8 cellular contexts compared by ENCODE assay signal in the genomic region with DNA sequence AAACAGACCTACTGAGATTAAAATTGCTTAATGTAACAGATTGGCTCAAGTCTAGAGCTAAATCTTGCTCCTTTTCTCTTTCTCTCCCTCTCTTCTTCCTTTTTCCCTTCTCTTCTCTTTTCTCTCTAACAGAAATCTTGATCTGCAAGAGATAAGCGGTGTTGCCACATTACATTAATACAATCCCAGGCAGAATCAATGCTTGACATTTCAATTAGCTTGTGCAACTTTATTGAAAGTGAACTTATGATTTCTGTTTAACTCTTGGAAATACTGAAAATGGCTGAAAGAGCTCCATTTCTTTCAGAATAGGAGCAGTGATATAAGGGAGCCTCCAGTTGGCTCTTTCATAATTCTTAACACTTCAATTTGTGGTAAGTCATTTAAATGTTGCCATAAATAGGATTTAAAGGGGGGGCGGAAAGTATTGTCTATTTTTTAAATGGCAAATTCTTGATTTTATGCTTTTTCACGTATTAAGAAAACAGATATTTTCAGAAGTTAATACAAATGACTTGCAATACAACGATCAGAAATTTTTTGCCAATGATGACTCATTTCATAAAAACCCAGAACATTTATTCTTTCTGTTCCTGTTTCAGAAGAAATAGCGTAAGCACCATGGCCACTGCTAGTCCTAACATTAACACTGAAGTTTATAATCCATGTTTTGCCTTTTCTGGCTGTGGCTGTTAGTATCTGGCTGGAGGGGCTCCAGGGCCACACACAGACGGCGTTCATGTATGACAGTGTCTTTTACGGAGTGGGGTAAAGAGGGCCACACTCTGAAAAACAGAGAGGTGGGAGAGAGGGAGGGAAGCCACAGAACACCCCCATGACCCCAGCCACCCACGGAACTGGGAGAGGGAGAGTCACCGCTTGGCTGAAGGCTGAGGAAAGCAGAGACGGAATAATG.
DNase-seq lines count a peak whose midpoint lies in the region; ATAC-seq and TF ChIP-seq lines count a peak whose summit lies in the region.

No MANE protein-coding gene starts in this region.

- no peaks in the 10 kb centered on the region for H3K4me1 Mint-ChIP-seq in T-helper 17 cell

- H3K9ac ChIP-seq in SK-N-SH: peak overlapping the region; percentile 67; the same call in 1 of the 2 replicates
- peak overlapping the region; percentile 98 for H3K9ac ChIP-seq in mesenchymal stem cell (ENCODE audit: low read length)

- H3K27ac ChIP-seq in SK-N-SH (ENCODE audit: low read depth in 2 of 2, low read length in 1 of 2) (peak overlapping the region; percentile 66 to 90; a peak in 3 of 4 replicates), mesenchymal stem cell (ENCODE audit: low read length, poor library complexity, severe bottlenecking) (peak overlapping the region; percentile 83)

- TF ChIP-seq CTCF in GM10248 (IDR thresholded peaks at IDR 0.05; ENCODE audit: control extremely low read depth, extremely low read depth, low read depth, missing control alignments) (no peak), SK-N-SH (IDR thresholded peaks at IDR 0.05) (no peak)

- peak overlapping the region; percentile 63 to 82 for H3K18ac ChIP-seq in mesenchymal stem cell (ENCODE audit: low read depth in 1 of 2, low read length in 2 of 2)

- peak overlapping the region in 1 of 2 experiments; percentile 75 for H3K4ac ChIP-seq in mesenchymal stem cell (ENCODE audit: low read depth in 1 of 2, low read length in 2 of 2)

- H4K91ac ChIP-seq in mesenchymal stem cell (ENCODE audit: low read length): peak overlapping the region; percentile 84

- H3K27me3 ChIP-seq in SK-N-SH (ENCODE audit: insufficient read depth) (no peaks in the 10 kb centered on the region), mesenchymal stem cell (ENCODE audit: control insufficient read depth in 1 of 2, insufficient read depth in 1 of 2, low read length in 2 of 2) (no peaks in the 10 kb centered on the region)

- no peak for TF ChIP-seq RAD21 in SK-N-SH (IDR thresholded peaks at IDR 0.05; ENCODE audit: low read length)

- H3K79me2 ChIP-seq in SK-N-SH (ENCODE audit: insufficient read depth): no peaks in the 10 kb centered on the region

- POLR2A ChIA-PET in GM10248 (lab: Yijun Ruan, JAX): interaction anchor here (0.6 kb wide), 1 partner anchor 52 kb away, joined by 4 read pairs; no protein-coding TSS in a partner anchor
- POLR2A ChIA-PET in SK-N-SH (lab: Yijun Ruan, JAX): no interaction called here

- H2AFZ ChIP-seq in SK-N-SH (ENCODE audit: low read depth): peak overlapping the region; percentile 86; the same call in 1 of the 2 replicates
- H2AFZ ChIP-seq in mesenchymal stem cell (ENCODE audit: low read depth, low read length): peak overlapping the region; percentile 18

- H3K4me2 ChIP-seq in SK-N-SH (peak overlapping the region; percentile 74), mesenchymal stem cell (ENCODE audit: low read length, poor library complexity, severe bottlenecking) (peak overlapping the region; percentile 40)

- WGBS in SK-N-SH (ENCODE audit: low lambda C conversion rate): 19% methylated on average over 11 of the region's 11 CpGs
- WGBS in mesenchymal stem cell: 26% methylated on average over 6 of the region's 11 CpGs

- peak overlapping the region; percentile 59 for H2BK5ac ChIP-seq in mesenchymal stem cell (ENCODE audit: low read depth, low read length, poor library complexity, severe bottlenecking)

- H3K9me3 ChIP-seq in SK-N-SH (no peaks in the 10 kb centered on the region), mesenchymal stem cell (ENCODE audit: control insufficient read depth, low read length) (no peaks in the 10 kb centered on the region), T-helper 17 cell (ENCODE audit: control insufficient read depth, low read length, poor library complexity, severe bottlenecking) (no peaks in the 10 kb centered on the region)

- H3K36me3 ChIP-seq in SK-N-SH (replicated peaks in 1 of 2; ENCODE audit: control insufficient read depth in 1 of 2, insufficient read depth in 2 of 2, low read length in 1 of 2) (no peaks in the 10 kb centered on the region), mesenchymal stem cell (ENCODE audit: control insufficient read depth in 1 of 2, insufficient read depth in 2 of 2, low read depth in 1 of 2, low read length in 2 of 2) (no peaks in the 10 kb centered on the region)

- no peak overlapping the region for H3K23ac ChIP-seq in mesenchymal stem cell (ENCODE audit: low read length in 2 of 2)

- peaks cover 4% of the 10 kb centered on the region for H3F3A ChIP-seq in SK-N-SH (replicated peaks; ENCODE audit: insufficient read depth)

- DNase-seq in GM10248 (ENCODE audit: extremely low spot score): peak; percentile 10
- DNase-seq in SK-N-SH: no peak
- peak; percentile 73 for DNase-seq in mesenchymal stem cell
- DNase-seq in activated naive CD4-positive, alpha-beta T cell treated with anti-CD3 and anti-CD28 coated beads, Interleukin-2, amount 50 U/mL, for 72 hours (ENCODE audit: low spot score in 2 of 2): no peak
- DNase-seq in T-helper 17 cell: no peak
- DNase-seq in iPS-NIHi7 (ENCODE audit: extremely low spot score): no peak
- DNase-seq in posterior cingulate gyrus: no peak

- no peaks in the 10 kb centered on the region for H3K27me3 Mint-ChIP-seq in T-helper 17 cell

- no peaks in the 10 kb centered on the region for H3K79me1 ChIP-seq in mesenchymal stem cell (replicated peaks; ENCODE audit: low read length, poor library complexity, severe bottlenecking)

- H2BK120ac ChIP-seq in mesenchymal stem cell (ENCODE audit: low read depth, low read length): no peak overlapping the region

- H4K20me1 ChIP-seq in SK-N-SH (ENCODE audit: insufficient read depth): no peaks in the 10 kb centered on the region

- H3K36me3 Mint-ChIP-seq in activated naive CD4-positive, alpha-beta T cell treated with anti-CD3 and anti-CD28 coated beads, Interleukin-2, amount 50 U/mL, for 72 hours: no peaks in the 10 kb centered on the region
- no peaks in the 10 kb centered on the region for H3K36me3 Mint-ChIP-seq in T-helper 17 cell (ENCODE audit: low read depth)

- ATAC-seq in HG02852 (IDR thresholded peaks at IDR 0.05; ENCODE audit: unreplicated experiment) (peak; percentile 97), T-helper 17 cell (no peak)
- no peak for ATAC-seq in activated naive CD4-positive, alpha-beta T cell treated with anti-CD3 and anti-CD28 coated beads, Interleukin-2, amount 50 U/mL, for 72 hours

- H2BK12ac ChIP-seq in mesenchymal stem cell (ENCODE audit: low read length in 2 of 2): peak overlapping the region in 1 of 2 experiments; percentile 51

- H2BK15ac ChIP-seq in mesenchymal stem cell (ENCODE audit: low read depth, poor library complexity, severe bottlenecking): no peak overlapping the region

- CTCF ChIA-PET in GM10248 (lab: Yijun Ruan, JAX) (interaction anchor here (1.2 kb wide), 1 partner anchor 9 kb away, joined by 3 read pairs; no protein-coding TSS in a partner anchor), SK-N-SH (lab: Yijun Ruan, JAX) (interaction anchor here (0.6 kb wide), 1 partner anchor 101 kb away, joined by 3 read pairs; no protein-coding TSS in a partner anchor)

- no peaks in the 10 kb centered on the region; a peak in 1 of 4 replicates for H3K4me1 ChIP-seq in SK-N-SH (ENCODE audit: control insufficient read depth in 1 of 2, insufficient read depth in 2 of 2, low read depth in 1 of 2, low read length in 1 of 2)
- H3K4me1 ChIP-seq in mesenchymal stem cell (ENCODE audit: control insufficient read depth, insufficient read depth, low read depth, low read length): peaks cover 11% of the 10 kb centered on the region

- H3K4me3 ChIP-seq in SK-N-SH (ENCODE audit: low read depth in 2 of 2, low read length in 1 of 2) (peak overlapping the region; percentile 28 to 50; a peak in 3 of 4 replicates), mesenchymal stem cell (ENCODE audit: insufficient read depth in 1 of 2, low read depth in 1 of 2, low read length in 2 of 2) (peak overlapping the region in 1 of 2 experiments; percentile 76)

- TF ChIP-seq EP300 in SK-N-SH (IDR thresholded peaks at IDR 0.05; ENCODE audit: borderline replicate concordance in 1 of 2, low read depth in 1 of 2, low read length in 1 of 2): no peak

- H4K8ac ChIP-seq in mesenchymal stem cell (ENCODE audit: low read length): peak overlapping the region; percentile 79

- no peak overlapping the region for H3K4me3 Mint-ChIP-seq in T-helper 17 cell

- peak overlapping the region in 1 of 2 experiments; percentile 86 for H3K14ac ChIP-seq in mesenchymal stem cell (ENCODE audit: low read length in 2 of 2)

- H2AK5ac ChIP-seq in mesenchymal stem cell (ENCODE audit: low read length, severe bottlenecking): no peak overlapping the region

- intact Hi-C loops in posterior cingulate gyrus (cut with DNase I): no loop called here

- peaks cover 4 to 8% of the 10 kb centered on the region in 2 donors for H3K9me3 Mint-ChIP-seq in activated naive CD4-positive, alpha-beta T cell treated with anti-CD3 and anti-CD28 coated beads, Interleukin-2, amount 50 U/mL, for 72 hours

- no peaks in the 10 kb centered on the region for H3K9me2 ChIP-seq in SK-N-SH

- no peak overlapping the region for H3K27ac Mint-ChIP-seq in activated naive CD4-positive, alpha-beta T cell treated with anti-CD3 and anti-CD28 coated beads, Interleukin-2, amount 50 U/mL, for 72 hours
- H3K27ac Mint-ChIP-seq in T-helper 17 cell: no peak overlapping the region

TF ChIP-seq in SK-N-SH, 30 proteins besides CTCF, POLR2A, EP300 and RAD21 (continues in another document):
- TF ChIP-seq FOXM1 (IDR thresholded peaks at IDR 0.05; ENCODE audit: low read depth): no peak
- TF ChIP-seq RXRA (IDR thresholded peaks at IDR 0.05; ENCODE audit: borderline replicate concordance, low read depth): no peak
- TF ChIP-seq, protein P1, sequence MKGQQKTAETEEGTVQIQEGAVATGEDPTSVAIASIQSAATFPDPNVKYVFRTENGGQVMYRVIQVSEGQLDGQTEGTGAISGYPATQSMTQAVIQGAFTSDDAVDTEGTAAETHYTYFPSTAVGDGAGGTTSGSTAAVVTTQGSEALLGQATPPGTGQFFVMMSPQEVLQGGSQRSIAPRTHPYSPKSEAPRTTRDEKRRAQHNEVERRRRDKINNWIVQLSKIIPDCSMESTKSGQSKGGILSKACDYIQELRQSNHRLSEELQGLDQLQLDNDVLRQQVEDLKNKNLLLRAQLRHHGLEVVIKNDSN (IDR thresholded peaks at IDR 0.05; ENCODE audit: borderline replicate concordance, low read depth): no peak
- TF ChIP-seq YY1 (IDR thresholded peaks at IDR 0.05; ENCODE audit: low read depth): peak; percentile 21; the same call in 1 of the 2 replicates
- TF ChIP-seq SIN3A (IDR thresholded peaks at IDR 0.05; ENCODE audit: borderline replicate concordance, low read depth, low read length): no peak
- TF ChIP-seq, protein P2, sequence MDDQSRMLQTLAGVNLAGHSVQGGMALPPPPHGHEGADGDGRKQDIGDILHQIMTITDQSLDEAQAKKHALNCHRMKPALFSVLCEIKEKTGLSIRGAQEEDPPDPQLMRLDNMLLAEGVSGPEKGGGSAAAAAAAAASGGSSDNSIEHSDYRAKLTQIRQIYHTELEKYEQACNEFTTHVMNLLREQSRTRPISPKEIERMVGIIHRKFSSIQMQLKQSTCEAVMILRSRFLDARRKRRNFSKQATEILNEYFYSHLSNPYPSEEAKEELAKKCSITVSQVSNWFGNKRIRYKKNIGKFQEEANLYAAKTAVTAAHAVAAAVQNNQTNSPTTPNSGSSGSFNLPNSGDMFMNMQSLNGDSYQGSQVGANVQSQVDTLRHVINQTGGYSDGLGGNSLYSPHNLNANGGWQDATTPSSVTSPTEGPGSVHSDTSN (IDR thresholded peaks at IDR 0.05): no peak
- TF ChIP-seq MXI1 (IDR thresholded peaks at IDR 0.05; ENCODE audit: low read depth, low read length): no peak

Comparison
In these comparisons a context has a peak if more than half of its experiments do, and no peak if none do; other contexts are left out.
1. DNase-seq: peak in GM10248 (single experiment) and mesenchymal stem cell (single experiment); none in SK-N-SH (single experiment), activated naive CD4-positive, alpha-beta T cell treated with anti-CD3 and anti-CD28 coated beads, Interleukin-2, amount 50 U/mL, for 72 hours (0 of 2), T-helper 17 cell (0 of 3), iPS-NIHi7 (single experiment) and posterior cingulate gyrus (0 of 10).